Comparison of ENCODE assay signal across 25 cellular contexts in the genomic region with DNA sequence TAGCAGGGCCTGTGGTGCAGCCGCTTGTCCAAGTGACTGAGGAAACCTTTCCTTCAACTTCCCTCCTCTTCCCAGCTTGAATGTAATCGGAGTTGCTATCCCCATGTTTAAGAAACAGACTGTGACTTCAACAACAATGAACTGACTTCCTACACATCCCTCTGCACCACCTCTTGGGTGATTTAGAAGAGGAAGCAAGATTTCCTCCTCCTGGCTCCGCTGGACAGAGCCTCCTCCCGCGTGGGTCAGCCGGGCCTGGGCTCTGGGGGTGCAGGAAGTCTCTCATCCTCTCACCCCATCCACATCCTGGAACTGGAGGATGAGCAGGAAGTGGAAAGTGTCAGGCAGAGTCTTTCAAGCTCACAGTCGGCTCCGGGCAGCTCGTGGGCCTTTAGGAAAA.
DNase-seq lines count a peak whose midpoint lies in the region; ATAC-seq and TF ChIP-seq lines count a peak whose summit lies in the region.
"Had no signal": no experiment of that assay in that cellular context is flagged by ENCODE, and none has a peak within 500 bp of the region (broad histone marks: within the 10 kb centered on the region; RNA-seq: fewer than 3 reads in every experiment).

No MANE protein-coding gene starts in this region.

- H3K27ac Mint-ChIP-seq in naive thymus-derived CD4-positive, alpha-beta T cell: no peak overlapping the region
- H3K27ac Mint-ChIP-seq: stimulated activated memory B cell treated with anti-CD40 and anti-IgM and Interleukin-4, amounts not matched to agents 10 μg/mL and 1 μg/mL and 100 μg/mL, for 72 hours had no signal

- TF ChIP-seq POLR2A in lower leg skin (IDR thresholded peaks at IDR 0.05): no peak

- peaks cover 0 to 21% (median 17%) of the 10 kb centered on the region in 5 donors for H3K27me3 Mint-ChIP-seq in naive thymus-derived CD4-positive, alpha-beta T cell

- no peak overlapping the region for H3K4me3 Mint-ChIP-seq in naive thymus-derived CD4-positive, alpha-beta T cell
- H3K4me3 Mint-ChIP-seq: CD4-positive, alpha-beta memory T cell; natural killer cell treated with Interleukin-12 subunit alpha and Interleukin-12 subunit beta and Interleukin-15 and Interleukin-18, amount 100 ng/mL, for 72 hours; stimulated activated memory B cell treated with anti-CD40 and anti-IgM and Interleukin-4, amounts not matched to agents 10 μg/mL and 1 μg/mL and 100 μg/mL, for 72 hours had no signal

- ATAC-seq in right cardiac atrium: peak; percentile 76 to 86
- no peak for ATAC-seq in GM21360 (IDR thresholded peaks at IDR 0.05; ENCODE audit: unreplicated experiment)
- no peak for ATAC-seq in naive thymus-derived CD4-positive, alpha-beta T cell
- ATAC-seq: natural killer cell treated with Interleukin-12 subunit alpha and Interleukin-12 subunit beta and Interleukin-15 and Interleukin-18, amount 100 ng/mL, for 72 hours; stimulated activated memory B cell treated with anti-CD40 and anti-IgM and Interleukin-4, amounts not matched to agents 10 μg/mL and 1 μg/mL and 100 μg/mL, for 72 hours had no signal

- POLR2A ChIA-PET in naive thymus-derived CD4-positive, alpha-beta T cell (lab: Charles Lee): no interaction called here

- H3K9me3 Mint-ChIP-seq in naive thymus-derived CD4-positive, alpha-beta T cell: peaks cover 0 to 8% (median 2%) of the 10 kb centered on the region in 11 donors
- H3K9me3 Mint-ChIP-seq: natural killer cell treated with Interleukin-12 subunit alpha and Interleukin-12 subunit beta and Interleukin-15 and Interleukin-18, amount 100 ng/mL, for 72 hours had no signal

- peaks cover 0 to 17% (median 11%) of the 10 kb centered on the region in 10 experiments; a peak in 13 of 20 replicates for H3K4me1 ChIP-seq in BLaER1 treated with 17β-estradiol and CSF1 and Interleukin-3, amounts not matched to agents 10 nM and 100 nM
- H3K4me1 ChIP-seq in right cardiac atrium (ENCODE audit: control insufficient read depth, insufficient read depth, low read length) (peaks cover 4% of the 10 kb centered on the region), mucosa of stomach (ENCODE audit: control insufficient read depth, insufficient read depth, low read length) (peaks cover 19% of the 10 kb centered on the region)
- H3K4me1 ChIP-seq in naive thymus-derived CD4-positive, alpha-beta T cell (ENCODE audit: control insufficient read depth in 2 of 2, insufficient read depth in 2 of 2, low read length in 2 of 2): no peaks in the 10 kb centered on the region
- H3K4me1 ChIP-seq: prostate gland, thyroid gland had no signal

- H3K9me3 ChIP-seq in BLaER1 treated with 17β-estradiol and CSF1 and Interleukin-3, amounts not matched to agents 10 nM and 100 nM (replicated peaks in 1 of 11): no peaks in the 10 kb centered on the region
- H3K9me3 ChIP-seq in right cardiac atrium (ENCODE audit: control insufficient read depth, low read length): no peaks in the 10 kb centered on the region
- H3K9me3 ChIP-seq in mucosa of stomach (ENCODE audit: control insufficient read depth, low read length): no peaks in the 10 kb centered on the region
- no peaks in the 10 kb centered on the region for H3K9me3 ChIP-seq in naive thymus-derived CD4-positive, alpha-beta T cell (ENCODE audit: control insufficient read depth in 2 of 3, low read length in 3 of 3)
- H3K9me3 ChIP-seq: prostate gland, thyroid gland had no signal

- H4K20me1 ChIP-seq in BLaER1 treated with 17β-estradiol and CSF1 and Interleukin-3, amounts not matched to agents 10 nM and 100 nM: no peaks in the 10 kb centered on the region

- CTCF ChIA-PET in naive thymus-derived CD4-positive, alpha-beta T cell (lab: Charles Lee): no interaction called here

- H3K4me3 ChIP-seq in BLaER1 treated with 17β-estradiol and CSF1 and Interleukin-3, amounts not matched to agents 10 nM and 100 nM: no peak overlapping the region
- H3K4me3 ChIP-seq in right cardiac atrium (ENCODE audit: low read length): no peak overlapping the region
- H3K4me3 ChIP-seq in mucosa of stomach (ENCODE audit: low read length): no peak overlapping the region
- no peak overlapping the region for H3K4me3 ChIP-seq in lower leg skin (ENCODE audit: low read depth, poor library complexity, severe bottlenecking)
- no peak overlapping the region for H3K4me3 ChIP-seq in naive thymus-derived CD4-positive, alpha-beta T cell (ENCODE audit: low read length)
- H3K4me3 ChIP-seq: prostate gland, thyroid gland had no signal

- peak overlapping the region in 10 of 11 experiments; percentile 10 to 55 (median 29); a peak in 15 of 22 replicates for H3K4me2 ChIP-seq in BLaER1 treated with 17β-estradiol and CSF1 and Interleukin-3, amounts not matched to agents 10 nM and 100 nM

- WGBS in right cardiac atrium: 46% methylated on average over 9 of the region's 9 CpGs
- WGBS in lower leg skin, 2 donors: 60 to 62% methylated on average over 9 of the region's 9 CpGs

- intact Hi-C loops in right cardiac atrium (cut with DNase I): no loop called here
- intact Hi-C loops in lower leg skin (cut with DNase I; ENCODE audit: low total_unique reads): no loop called here
- intact Hi-C loops in naive thymus-derived CD4-positive, alpha-beta T cell (cut with micrococcal nuclease): no loop called here

- H3K27me3 ChIP-seq in BLaER1 treated with 17β-estradiol and CSF1 and Interleukin-3, amounts not matched to agents 10 nM and 100 nM: no peaks in the 10 kb centered on the region
- H3K27me3 ChIP-seq in right cardiac atrium (ENCODE audit: control insufficient read depth, insufficient read depth) (no peaks in the 10 kb centered on the region), mucosa of stomach (ENCODE audit: control insufficient read depth, insufficient read depth, low read length) (no peaks in the 10 kb centered on the region)
- no peaks in the 10 kb centered on the region for H3K27me3 ChIP-seq in naive thymus-derived CD4-positive, alpha-beta T cell (ENCODE audit: control insufficient read depth in 2 of 2, insufficient read depth in 2 of 2, low read length in 2 of 2)
- H3K27me3 ChIP-seq: thyroid gland had no signal

- no peak overlapping the region for H3K9ac ChIP-seq in BLaER1 treated with 17β-estradiol and CSF1 and Interleukin-3, amounts not matched to agents 10 nM and 100 nM
- H3K9ac ChIP-seq in mucosa of stomach (ENCODE audit: low read length): peak overlapping the region; percentile 13

- no peaks in the 10 kb centered on the region for H3K36me3 Mint-ChIP-seq in naive thymus-derived CD4-positive, alpha-beta T cell
- H3K36me3 Mint-ChIP-seq: CD4-positive, alpha-beta memory T cell; natural killer cell treated with Interleukin-12 subunit alpha and Interleukin-12 subunit beta and Interleukin-15 and Interleukin-18, amount 100 ng/mL, for 72 hours; stimulated activated memory B cell treated with anti-CD40 and anti-IgM and Interleukin-4, amounts not matched to agents 10 μg/mL and 1 μg/mL and 100 μg/mL, for 72 hours had no signal

- peaks cover 0 to 4% (median 0%) of the 10 kb centered on the region in 7 donors for H3K4me1 Mint-ChIP-seq in naive thymus-derived CD4-positive, alpha-beta T cell
- H3K4me1 Mint-ChIP-seq: stimulated activated memory B cell treated with anti-CD40 and anti-IgM and Interleukin-4, amounts not matched to agents 10 μg/mL and 1 μg/mL and 100 μg/mL, for 72 hours had no signal

- TF ChIP-seq CTCF in VCaP (conservative IDR thresholded peaks at IDR 0.05) (no peak), lower leg skin (IDR thresholded peaks at IDR 0.05) (no peak)

- H3K36me3 ChIP-seq in BLaER1 treated with 17β-estradiol and CSF1 and Interleukin-3, amounts not matched to agents 10 nM and 100 nM: no peaks in the 10 kb centered on the region
- H3K36me3 ChIP-seq in mucosa of stomach (ENCODE audit: control insufficient read depth, insufficient read depth, low read length): no peaks in the 10 kb centered on the region
- H3K36me3 ChIP-seq in naive thymus-derived CD4-positive, alpha-beta T cell (ENCODE audit: control insufficient read depth in 2 of 3, insufficient read depth in 3 of 3, low read length in 3 of 3): no peaks in the 10 kb centered on the region
- H3K36me3 ChIP-seq: prostate gland, thyroid gland had no signal

- peak in 1 of 3 donors; percentile 60 for DNase-seq in right cardiac atrium
- no peak for DNase-seq in NCI-H2196 (lab: John Stamatoyannopoulos, UW; ENCODE audit: unreplicated experiment)
- no peak for DNase-seq in lower leg skin (ENCODE audit: low spot score in 2 of 2)
- DNase-seq in naive thymus-derived CD4-positive, alpha-beta T cell: no peak
- DNase-seq: activated CD4-positive, alpha-beta T cell treated with anti-CD3 and anti-CD28 coated beads for 48 hours; activated naive CD4-positive, alpha-beta T cell treated with Interleukin-2 at 50 U/mL for 16 hours; activated T-cell treated with anti-CD3 and anti-CD28 coated beads for 4 hours; anterior cingulate cortex; CD4-positive, alpha-beta memory T cell; DMS79 treated with DMSO at 0.1 percent for 48 hours; foreskin fibroblast; GOT3; KBM-7; NCI-H1048; NCI-H2029; RPMI8226 had no signal

- H3K27ac ChIP-seq in BLaER1 treated with 17β-estradiol and CSF1 and Interleukin-3, amounts not matched to agents 10 nM and 100 nM: no peak overlapping the region
- H3K27ac ChIP-seq in VCaP: peak overlapping the region; percentile 83
- H3K27ac ChIP-seq in right cardiac atrium (ENCODE audit: low read length): peak overlapping the region; percentile 10
- H3K27ac ChIP-seq in naive thymus-derived CD4-positive, alpha-beta T cell (ENCODE audit: low read depth, low read length): no peak overlapping the region
- H3K27ac ChIP-seq: HL-60, prostate gland had no signal

Comparison
In these comparisons a context has a peak if more than half of its experiments do, and no peak if none do; other contexts are left out.
1. H3K27ac ChIP-seq: peak in VCaP (single experiment) and right cardiac atrium (single experiment); none in BLaER1 treated with 17β-estradiol and CSF1 and Interleukin-3, amounts not matched to agents 10 nM and 100 nM (0 of 11) and naive thymus-derived CD4-positive, alpha-beta T cell (single experiment).
2. ATAC-seq: peak in right cardiac atrium (2 of 2); none in GM21360 (single experiment) and naive thymus-derived CD4-positive, alpha-beta T cell (single experiment).